ENCODE assay signal across 12 cellular contexts in the genomic region with DNA sequence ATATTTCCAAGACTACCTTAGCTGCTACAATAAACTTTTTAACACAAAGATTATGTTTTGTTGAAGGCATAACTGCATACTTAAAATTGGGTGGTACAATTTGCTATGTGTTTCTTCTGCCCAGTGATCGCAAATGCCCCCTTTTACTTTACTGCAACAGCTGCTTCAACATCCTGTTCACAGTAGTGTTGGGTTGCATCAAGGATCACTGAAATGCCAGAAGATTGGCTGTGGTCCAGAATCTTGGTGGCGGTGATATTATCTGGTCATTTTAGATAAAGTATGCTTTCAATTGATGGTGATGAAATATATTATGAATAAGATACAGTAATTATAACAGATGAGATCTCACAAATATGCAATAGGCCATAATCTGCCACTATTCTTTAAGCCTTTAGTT. TPM values are rescaled to one million over a fixed set of nuclear protein-coding genes. Genes with fewer than 3 reads are reported as not detected.
A peak's percentile ranks its signal among the peaks of the same experiment; 100 is the strongest.
DNase-seq lines count a peak whose midpoint lies in the region; TF ChIP-seq lines count a peak whose summit lies in the region.
"Had no signal": no experiment of that assay in that cellular context is flagged by ENCODE, and none has a peak within 500 bp of the region (broad histone marks: within the 10 kb centered on the region; RNA-seq: fewer than 3 reads in every experiment).

No MANE protein-coding gene starts in this region.

- peak; percentile 12 for DNase-seq in A673 (ENCODE audit: low spot score)
- DNase-seq in COR-L47 (lab: John Stamatoyannopoulos, UW) = peak; percentile 38
- DNase-seq in NCI-H2029 (lab: John Stamatoyannopoulos, UW) = peak; percentile 50
- DNase-seq in SHP77 (lab: John Stamatoyannopoulos, UW) = peak; percentile 77 to 80
- no peak for DNase-seq in H4 (ENCODE audit: low spot score)
- DNase-seq in DMS79 (lab: John Stamatoyannopoulos, UW) = no peak
- no peak for DNase-seq in NCI-H1417 treated with DMSO at 0.1 percent for 48 hours (lab: John Stamatoyannopoulos, UW)
- DNase-seq in mesothelial cell of epicardium (ENCODE audit: low spot score in 2 of 2, unreplicated experiment in 2 of 2) = no peak
- DNase-seq: CD8-positive, alpha-beta T cell; DMS79 treated with DMSO at 0.1 percent for 48 hours; NCI-H1930; NCI-H526 had no signal

- H3K27ac ChIP-seq in A673 (ENCODE audit: low read depth, low read length, poor library complexity, severe bottlenecking) = no peak overlapping the region

- peaks cover 12% of the 10 kb centered on the region for H3K4me1 Mint-ChIP-seq in mesothelial cell of epicardium

- H3K4me3 Mint-ChIP-seq in mesothelial cell of epicardium = no peak overlapping the region
- H3K4me3 Mint-ChIP-seq: CD8-positive, alpha-beta T cell had no signal

- H3K27me3 Mint-ChIP-seq in mesothelial cell of epicardium (ENCODE audit: low read depth) = no peaks in the 10 kb centered on the region

- BruUV-seq in A673 (replicated peaks; lab: Mats Ljungman, UMichigan) = no TSS peak

- intact Hi-C loops in A673 (cut with micrococcal nuclease; ENCODE audit: unreplicated experiment) = no loop called here

- H3K27ac Mint-ChIP-seq in mesothelial cell of epicardium = no peak overlapping the region
- H3K27ac Mint-ChIP-seq: CD8-positive, alpha-beta T cell had no signal

- no peaks in the 10 kb centered on the region for H3K9me3 ChIP-seq in A673 (ENCODE audit: low read depth, low read length, poor library complexity, severe bottlenecking)

- POLR2A ChIA-PET in A673 (lab: Charles Lee; ENCODE audit: low non-redundant PET) = no interaction called here

- CTCF ChIA-PET in A673 (lab: Charles Lee) = no interaction called here

- TF ChIP-seq CTCF in A673 (conservative IDR thresholded peaks at IDR 0.05; ENCODE audit: low read depth, low read length) (no peak), mesothelial cell of epicardium (IDR thresholded peaks at IDR 0.05; ENCODE audit: unreplicated experiment) (no peak)

- no peaks in the 10 kb centered on the region for H3K4me1 ChIP-seq in A673 (ENCODE audit: insufficient read depth, low read length, poor library complexity, severe bottlenecking)

- H3K36me3 ChIP-seq in A673 (ENCODE audit: insufficient read depth, low read length, poor library complexity, severe bottlenecking) = no peaks in the 10 kb centered on the region

- no peak overlapping the region for H3K4me3 ChIP-seq in A673 (ENCODE audit: low read depth, low read length, poor library complexity, severe bottlenecking)

- no peaks in the 10 kb centered on the region for H3K9me3 Mint-ChIP-seq in mesothelial cell of epicardium
- H3K9me3 Mint-ChIP-seq: CD8-positive, alpha-beta T cell had no signal

- H3K36me3 Mint-ChIP-seq in mesothelial cell of epicardium = no peaks in the 10 kb centered on the region
- H3K36me3 Mint-ChIP-seq: CD8-positive, alpha-beta T cell had no signal

- H3K27me3 ChIP-seq in A673 (replicated peaks; ENCODE audit: insufficient read depth, low read depth, low read length, poor library complexity) = no peaks in the 10 kb centered on the region

RNA-seq across cellular contexts. Expression of a gene that starts 30.0 kb away (rescaled TPM):
- 12.1 and 16.1 TPM in 2 replicates for total RNA-seq in A673 (2021)
- 23.9 and 33.0 TPM in 2 replicates for total RNA-seq in H4 (2014; rRNA removed; shearing (Covaris generic))
- total RNA-seq in mesothelial cell of epicardium = 19.2 to 22.7 TPM (median 20.2 TPM) in 3 replicates

Comparison
In these comparisons a context has a peak if more than half of its experiments do, and no peak if none do; other contexts are left out.
1. DNase-seq: peak in A673 (single experiment), COR-L47 (single experiment), NCI-H2029 (single experiment) and SHP77 (2 of 2); none in H4 (single experiment), DMS79 (single experiment), NCI-H1417 treated with DMSO at 0.1 percent for 48 hours (single experiment) and mesothelial cell of epicardium (0 of 2).